25 cellular contexts compared by ENCODE assay signal in genomic region chr9:135349963-135350360, GRCh38.
"Had no signal": no experiment of that assay in that cellular context is flagged by ENCODE, and none has a peak within 500 bp of the region (broad histone marks: within the 10 kb centered on the region; RNA-seq: fewer than 3 reads in every experiment).

No MANE protein-coding gene starts in this region.

- H3K4me3 ChIP-seq: esophagus squamous epithelium, left ventricle myocardium inferior, pancreas, prostate gland, sigmoid colon, uterus had no signal

- H3K27me3 ChIP-seq: pancreas, uterus had no signal

- H3K4me1 ChIP-seq: esophagus squamous epithelium, left ventricle myocardium inferior, pancreas, prostate gland, sigmoid colon, uterus had no signal

- ATAC-seq: pancreas; stimulated activated memory B cell treated with anti-CD40 and anti-IgM and Interleukin-4, amounts not matched to agents 10 μg/mL and 1 μg/mL and 100 μg/mL, for 72 hours; stimulated activated naive CD8-positive, alpha-beta T cell treated with anti-CD3 and anti-CD28 coated beads, Interleukin-15, amount 100 ng/mL, for 72 hours had no signal

- DNase-seq: activated CD4-positive, alpha-beta memory T cell treated with anti-CD3 and anti-CD28 coated beads for 36 hours; activated CD4-positive, alpha-beta T cell treated with anti-CD3 and anti-CD28 coated beads, Interleukin-2, amount 10 ng/mL, durations not matched to agents 24 days and 14 days; activated CD4-positive, CD25-positive, alpha-beta regulatory T cell treated with anti-CD3 and anti-CD28 coated beads, Interleukin-2, amount 50 U/mL, for 72 hours; activated CD8-positive, alpha-beta memory T cell treated with anti-CD3 and anti-CD28 coated beads, Interleukin-2, amount 50 U/mL, for 4 hours; activated gamma-delta T cell; activated naive CD4-positive, alpha-beta T cell treated with anti-CD3 and anti-CD28 coated beads, Interleukin-2, amount 50 U/mL, for 16 hours; activated T-cell treated with anti-CD3 and anti-CD28 coated beads, Interleukin-2, amount 50 U/mL, for 1 hour; amniotic stem cell; effector CD8-positive, alpha-beta T cell; esophagus squamous epithelium; foreskin melanocyte; kidney glomerular epithelial cell; left ventricle myocardium inferior; retina; sigmoid colon; small intestine; stimulated activated CD4-positive, alpha-beta T cell treated with anti-CD3 and anti-CD28 coated beads, Interleukin-4, amount 100 ng/mL, for 4 hours; stimulated activated CD8-positive, alpha-beta memory T cell treated with anti-CD3 and anti-CD28 coated beads, Interleukin-4, amount 100 ng/mL, for 48 hours; stimulated activated naive CD8-positive, alpha-beta T cell treated with anti-CD3 and anti-CD28 coated beads, Interleukin-15, amount 100 ng/mL, for 72 hours; substantia nigra; uterus had no signal

- H3K27ac ChIP-seq: epithelial cell of prostate, esophagus squamous epithelium, left ventricle myocardium inferior, pancreas, prostate gland, sigmoid colon, uterus had no signal

- H3K36me3 ChIP-seq: esophagus squamous epithelium, left ventricle myocardium inferior, pancreas, prostate gland, sigmoid colon, uterus had no signal

- H3K9me3 ChIP-seq: esophagus squamous epithelium, left ventricle myocardium inferior, pancreas, prostate gland, sigmoid colon, uterus had no signal
